20 cellular contexts compared by ENCODE assay signal in genomic region chr13:46142692-46143238, GRCh38. TPM values are rescaled to one million over a fixed set of nuclear protein-coding genes. Genes with fewer than 3 reads are reported as not detected.
A peak's percentile ranks its signal among the peaks of the same experiment; 100 is the strongest.
DNase-seq lines count a peak whose midpoint lies in the region; ATAC-seq, FAIRE-seq and TF ChIP-seq lines count a peak whose summit lies in the region.
"Had no signal": no experiment of that assay in that cellular context is flagged by ENCODE, and none has a peak within 500 bp of the region (broad histone marks: within the 10 kb centered on the region; RNA-seq: fewer than 3 reads in every experiment).

No MANE protein-coding gene starts in this region.

- H3K4me2 ChIP-seq in Karpas-422 (ENCODE audit: low read depth, low read length, poor library complexity, severe bottlenecking), result no peak overlapping the region

- TF ChIP-seq POLR2A in GM12892 (IDR thresholded peaks at IDR 0.05; ENCODE audit: low read depth, low read length), result peak; percentile 55

- H3K36me3 Mint-ChIP-seq in activated T-cell treated with anti-CD3 and anti-CD28 coated beads, Interleukin-2, amount 50 U/mL, for 24 hours (ENCODE audit: low read depth), result peaks cover 94% of the 10 kb centered on the region
- H3K36me3 Mint-ChIP-seq in activated naive CD8-positive, alpha-beta T cell, result peaks cover 10% of the 10 kb centered on the region
- no peaks in the 10 kb centered on the region for H3K36me3 Mint-ChIP-seq in progenitor cell of endocrine pancreas (ENCODE audit: insufficient read depth)

- no peaks in the 10 kb centered on the region for H3K27me3 Mint-ChIP-seq in activated T-cell treated with anti-CD3 and anti-CD28 coated beads, Interleukin-2, amount 50 U/mL, for 24 hours
- no peaks in the 10 kb centered on the region for H3K27me3 Mint-ChIP-seq in activated naive CD8-positive, alpha-beta T cell
- H3K27me3 Mint-ChIP-seq in progenitor cell of endocrine pancreas, result no peaks in the 10 kb centered on the region

- H4K20me1 ChIP-seq in Karpas-422 (ENCODE audit: insufficient read depth, low read depth, low read length), result 0 out of 2 replicates have a peak, but pooled peaks cover 7% of the 10 kb centered on the region

- H3K4me1 ChIP-seq in Karpas-422 (ENCODE audit: low read length), result no peaks in the 10 kb centered on the region
- H3K4me1 ChIP-seq: uterus had no signal

- no peak for FAIRE-seq in GM12892 (lab: Jason Lieb, UNC)

- peaks cover 19% of the 10 kb centered on the region for H3K79me2 ChIP-seq in Karpas-422 (ENCODE audit: low read length)

- no peaks in the 10 kb centered on the region for H3K9me3 ChIP-seq in Karpas-422 (ENCODE audit: low read length)
- H3K9me3 ChIP-seq: ovary, uterus had no signal

- ATAC-seq in GM19035 (IDR thresholded peaks at IDR 0.05; ENCODE audit: unreplicated experiment), result no peak
- ATAC-seq: activated CD4-positive, CD25-positive, alpha-beta regulatory T cell treated with anti-CD3 and anti-CD28 coated beads, Interleukin-2, amount 50 U/mL, for 24 hours had no signal

- H3K36me3 ChIP-seq in Karpas-422 (ENCODE audit: insufficient read depth, low read length), result peaks cover 81% of the 10 kb centered on the region
- H3K36me3 ChIP-seq: ovary, uterus had no signal

- H3K4me3 ChIP-seq in Karpas-422 (ENCODE audit: low read length), result no peak overlapping the region
- H3K4me3 ChIP-seq: ovary, uterus had no signal

- no peak overlapping the region for H3K27ac ChIP-seq in Karpas-422 (ENCODE audit: low read length)
- H3K27ac ChIP-seq: ovary, uterus had no signal

- H2AFZ ChIP-seq in Karpas-422 (ENCODE audit: low read length), result no peak overlapping the region

- no peak for DNase-seq in activated T-cell treated with anti-CD3 and anti-CD28 coated beads, Interleukin-2, amount 50 U/mL, for 24 hours
- DNase-seq in activated T-cell treated with anti-CD3 and anti-CD28 coated beads, Interleukin-2, amount 50 U/mL, for 48 hours, result no peak
- DNase-seq in GM12892 (ENCODE audit: insufficient read length) (no peak), progenitor cell of endocrine pancreas (ENCODE audit: low spot score, unreplicated experiment) (no peak), Karpas-422 (no peak), cerebellum (ENCODE audit: low spot score) (no peak)
- DNase-seq: activated CD8-positive, alpha-beta memory T cell treated with anti-CD3 and anti-CD28 coated beads, Interleukin-2, amount 50 U/mL, for 4 hours; central memory CD4-positive, alpha-beta T cell; endodermal cell; NCI-H2171; ovary; SHP77; stimulated activated naive CD4-positive, alpha-beta T cell treated with Interleukin-2 at 50 U/mL for 16 hours; uterus had no signal

- TF ChIP-seq CTCF in progenitor cell of endocrine pancreas (IDR thresholded peaks at IDR 0.05; ENCODE audit: unreplicated experiment), result no peak

- H3K9ac ChIP-seq in Karpas-422 (ENCODE audit: low read length), result no peak overlapping the region

- H3K4me3 Mint-ChIP-seq in activated T-cell treated with anti-CD3 and anti-CD28 coated beads, Interleukin-2, amount 50 U/mL, for 24 hours, result no peak overlapping the region
- H3K4me3 Mint-ChIP-seq in activated naive CD8-positive, alpha-beta T cell, result no peak overlapping the region
- no peak overlapping the region for H3K4me3 Mint-ChIP-seq in progenitor cell of endocrine pancreas (ENCODE audit: low read depth)
- H3K4me3 Mint-ChIP-seq: endodermal cell had no signal

- H3K27me3 ChIP-seq in Karpas-422 (ENCODE audit: low read length), result no peaks in the 10 kb centered on the region
- H3K27me3 ChIP-seq: ovary, uterus had no signal

- H3K4me1 Mint-ChIP-seq in activated T-cell treated with anti-CD3 and anti-CD28 coated beads, Interleukin-2, amount 50 U/mL, for 24 hours (ENCODE audit: low read depth), result peaks cover 53% of the 10 kb centered on the region
- H3K4me1 Mint-ChIP-seq in activated naive CD8-positive, alpha-beta T cell (ENCODE audit: low read depth), result peaks cover 25% of the 10 kb centered on the region
- peaks cover 53% of the 10 kb centered on the region for H3K4me1 Mint-ChIP-seq in progenitor cell of endocrine pancreas (ENCODE audit: low read depth)

- H3K9me2 ChIP-seq in Karpas-422 (replicated peaks; ENCODE audit: insufficient read depth, low read length), result no peaks in the 10 kb centered on the region

- no peaks in the 10 kb centered on the region for H3K9me3 Mint-ChIP-seq in activated T-cell treated with anti-CD3 and anti-CD28 coated beads, Interleukin-2, amount 50 U/mL, for 24 hours
- no peaks in the 10 kb centered on the region for H3K9me3 Mint-ChIP-seq in activated naive CD8-positive, alpha-beta T cell (ENCODE audit: low read depth)
- H3K9me3 Mint-ChIP-seq in progenitor cell of endocrine pancreas (ENCODE audit: low read depth), result peaks cover 11% of the 10 kb centered on the region
- H3K9me3 Mint-ChIP-seq: endodermal cell had no signal

- peak overlapping the region; percentile 75 for H3K27ac Mint-ChIP-seq in activated T-cell treated with anti-CD3 and anti-CD28 coated beads, Interleukin-2, amount 50 U/mL, for 24 hours
- peak overlapping the region; percentile 41 for H3K27ac Mint-ChIP-seq in activated naive CD8-positive, alpha-beta T cell
- peak overlapping the region; percentile 77 for H3K27ac Mint-ChIP-seq in progenitor cell of endocrine pancreas
- H3K27ac Mint-ChIP-seq: endodermal cell had no signal

RNA-seq across cellular contexts. Expression of gene CPB2, which starts 37.9 kb away (rescaled TPM):
- 0.21 TPM for polyA plus RNA-seq in GM12892 (2012; ENCODE audit: missing spikeins)
- total RNA-seq in progenitor cell of endocrine pancreas, result not detected in 2 replicates
- not detected in 2 replicates for total RNA-seq in Karpas-422 (2014; rRNA removed; shearing (Covaris generic); ENCODE audit: low replicate concordance)
- not detected for total RNA-seq in cerebellum
- total RNA-seq: endodermal cell; mononuclear cell; T-helper 2 cell treated with Interferon-gamma antibody and Interleukin-4, amounts not matched to agents 100 ng/mL and 5 ng/mL, for 36 hours had no signal
- polyA plus RNA-seq: AG04450, ovary had no signal

RNA-seq across cellular contexts. Expression of gene LCP1, which starts 39.2 kb away (rescaled TPM):
- polyA plus RNA-seq in GM12892 (2012; ENCODE audit: missing spikeins), result 1,187 TPM
- 8.3 and 17.0 TPM in 2 replicates for total RNA-seq in progenitor cell of endocrine pancreas
- 352 and 415 TPM in 2 replicates for total RNA-seq in Karpas-422 (2014; rRNA removed; shearing (Covaris generic); ENCODE audit: low replicate concordance)
- total RNA-seq in cerebellum, result 5.7 TPM
- polyA plus RNA-seq: AG04450 had no signal

Comparison
In these comparisons a context has a peak if more than half of its experiments do, and no peak if none do; other contexts are left out.
1. RNA of gene LCP1, which starts 39.2 kb away (total RNA-seq): 352 to 415 TPM in Karpas-422; 8.3 to 17.0 TPM in progenitor cell of endocrine pancreas and 5.7 TPM in cerebellum (single experiment); every median in the first group is over 10 times any median in the second.
2. Peak in every context shown above with its lines, with median percentiles within 50 percentile points of each other: H3K27ac Mint-ChIP-seq.